In the genomic region with DNA sequence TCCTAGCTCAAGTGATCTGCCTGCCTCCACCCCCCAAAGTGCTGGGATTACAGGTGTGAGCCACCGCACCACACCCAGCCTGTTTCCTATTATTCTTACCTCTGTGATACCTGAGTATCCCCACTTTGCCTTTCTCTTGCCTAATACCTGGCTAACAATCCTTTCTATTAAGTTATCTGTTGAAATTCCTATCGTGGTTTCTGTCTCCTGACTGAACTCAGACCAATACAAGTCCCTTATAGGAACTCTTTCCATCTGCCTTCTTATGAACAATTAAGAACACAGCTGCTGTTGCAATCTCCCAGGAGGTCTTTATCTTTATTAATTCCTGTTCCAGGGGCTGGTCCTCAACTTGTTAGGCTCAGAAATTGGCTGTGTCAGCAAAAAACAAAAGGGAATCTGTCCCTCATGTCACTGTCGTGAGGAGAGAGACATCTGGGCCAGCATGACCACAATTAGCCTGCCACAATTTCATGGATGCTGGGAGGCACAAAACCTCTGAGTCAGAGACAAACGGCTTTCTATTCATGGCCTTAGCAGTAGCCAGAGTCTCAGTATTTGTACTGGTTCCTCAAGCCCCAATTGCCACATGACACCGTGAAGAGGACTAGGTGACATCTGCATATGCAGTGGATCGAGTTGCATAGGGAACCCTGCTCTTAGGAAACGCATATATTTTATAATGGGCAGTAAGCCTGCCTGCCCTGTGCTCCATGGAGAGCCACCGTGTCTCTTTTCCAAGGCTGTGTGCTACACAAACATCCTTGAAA, we compare ENCODE assay signal across 1 cellular context.
TF ChIP-seq lines count a peak whose summit lies in the region.

No MANE protein-coding gene starts in this region.

TF ChIP-seq in HepG2, 621 proteins besides CTCF, POLR2A, EP300 and RAD21:
- peak; percentile 97 to 99 for TF ChIP-seq MAFK (conservative IDR thresholded peaks at IDR 0.05 in 1 of 2, IDR thresholded peaks at IDR 0.05 in 1 of 2; ENCODE audit: low read length in 2 of 2)
- peak; percentile 98 for TF ChIP-seq MAFF (IDR thresholded peaks at IDR 0.05; ENCODE audit: low read depth, low read length)
- TF ChIP-seq NFIB (CRISPR knock-in tag; IDR thresholded peaks at IDR 0.05; ENCODE audit: borderline replicate concordance): no peak
